Comparison of ENCODE assay signal across 24 cellular contexts in the genomic region with DNA sequence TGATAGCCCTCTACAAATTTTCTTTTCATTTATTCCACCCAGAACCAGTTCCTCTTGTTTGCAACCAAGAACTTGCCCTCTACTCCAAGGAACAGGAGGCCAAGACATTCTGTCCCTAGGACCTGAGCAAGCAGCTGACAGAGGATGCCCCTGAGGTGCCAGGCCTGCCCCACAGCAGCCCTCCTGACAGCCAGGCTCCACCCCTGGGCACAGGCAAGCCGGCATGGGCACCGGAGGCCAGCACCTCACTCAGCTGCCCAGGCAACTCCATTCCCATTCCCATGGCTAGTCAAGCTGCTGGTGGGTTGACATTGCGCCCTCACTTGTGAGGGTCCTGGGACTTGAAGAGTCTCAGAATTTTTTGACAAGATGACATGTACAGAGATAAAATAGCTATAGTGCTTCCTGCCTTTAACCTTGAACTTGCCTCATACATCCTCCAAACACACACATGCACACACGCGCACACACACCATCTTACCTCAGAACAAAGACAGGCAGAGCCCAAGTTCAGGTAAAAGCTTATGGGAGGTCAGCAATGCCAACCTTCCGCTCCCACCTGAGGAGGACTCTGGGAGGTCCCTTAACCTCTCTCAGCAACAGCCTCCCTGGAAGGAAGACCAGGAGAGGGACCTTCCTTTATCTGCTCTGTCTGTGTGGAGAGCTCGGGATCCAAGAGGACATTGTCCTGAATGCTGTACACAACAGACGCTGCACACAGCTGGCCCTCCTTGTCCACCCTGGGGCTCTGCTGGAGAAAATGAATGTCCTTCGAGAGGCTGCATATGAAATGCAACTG.
"Had no signal": no experiment of that assay in that cellular context is flagged by ENCODE, and none has a peak within 500 bp of the region (broad histone marks: within the 10 kb centered on the region; RNA-seq: fewer than 3 reads in every experiment).

No MANE protein-coding gene starts in this region.

- H3K4me2 ChIP-seq: neural progenitor cell had no signal

- H3K27me3 ChIP-seq: left lung, neural progenitor cell, ovary, sigmoid colon, testis, tibial artery, upper lobe of left lung had no signal

- ATAC-seq: left lung; mucosa of descending colon; natural killer cell treated with Interleukin-12 subunit alpha and Interleukin-12 subunit beta and Interleukin-15 and Interleukin-18, amount 100 ng/mL, for 72 hours; psoas muscle; right cardiac atrium; stimulated activated effector memory CD8-positive, alpha-beta T cell treated with anti-CD3 and anti-CD28 coated beads, Interleukin-12 subunit alpha, Interleukin-12 subunit beta, amount 100 ng/mL, for 72 hours; stimulated activated naive CD8-positive, alpha-beta T cell treated with anti-CD3 and anti-CD28 coated beads, Interleukin-15, Interleukin-2, amounts not matched to agents 100 U/mL and 50 U/mL, for 24 hours had no signal

- H3K4me1 ChIP-seq: left lung, neural progenitor cell, psoas muscle, sigmoid colon, testis, tibial artery, upper lobe of left lung had no signal

- H3K4me3 ChIP-seq: left lung, mucosa of descending colon, neural progenitor cell, ovary, psoas muscle, sigmoid colon, testis, tibial artery, upper lobe of left lung had no signal

- H3K36me3 ChIP-seq: left lung, neural progenitor cell, ovary, sigmoid colon, tibial artery, upper lobe of left lung had no signal

- H3K27ac ChIP-seq: left lung, neural progenitor cell, ovary, psoas muscle, sigmoid colon, testis, tibial artery, upper lobe of left lung had no signal

- H2AFZ ChIP-seq: neural progenitor cell had no signal

- H3K9ac ChIP-seq: neural progenitor cell had no signal

- H3K9me3 ChIP-seq: left lung, mucosa of descending colon, ovary, psoas muscle, sigmoid colon, testis, tibial artery, upper lobe of left lung had no signal

- DNase-seq: central memory CD4-positive, alpha-beta T cell; effector memory CD4-positive, alpha-beta T cell; erythroblast; kidney; left lung; mesenchymal stem cell; mucosa of descending colon; naive B cell; nucleus accumbens; ovary; posterior cingulate gyrus; psoas muscle; right cardiac atrium; sigmoid colon; stimulated activated CD4-positive, alpha-beta T cell treated with anti-CD3 and anti-CD28 coated beads, Interleukin-2, amount 100 ng/mL, for 24 hours; stimulated activated CD4-positive, alpha-beta T cell treated with anti-CD3 and anti-CD28 coated beads, Interleukin-4, amount 100 ng/mL, for 24 hours; stimulated activated naive CD8-positive, alpha-beta T cell treated with anti-CD3 and anti-CD28 coated beads, Interleukin-15, Interleukin-2, amounts not matched to agents 100 U/mL and 50 U/mL, for 24 hours; substantia nigra; testis; tibial artery had no signal
